Comparison of ENCODE assay signal across 23 cellular contexts in genomic region chr2:137566387-137566786, GRCh38.
"Had no signal": no experiment of that assay in that cellular context is flagged by ENCODE, and none has a peak within 500 bp of the region (broad histone marks: within the 10 kb centered on the region; RNA-seq: fewer than 3 reads in every experiment).

No MANE protein-coding gene starts in this region.

- H3K27ac ChIP-seq: coronary artery, gastrocnemius medialis, heart left ventricle, hepatocyte, neutrophil, parathyroid adenoma, right atrium auricular region, thyroid gland had no signal

- H2AFZ ChIP-seq: hepatocyte, parathyroid adenoma had no signal

- H3K4me1 ChIP-seq: gastrocnemius medialis, heart left ventricle, parathyroid adenoma, right atrium auricular region, thyroid gland had no signal

- H3K79me2 ChIP-seq: hepatocyte, parathyroid adenoma had no signal

- ATAC-seq: gastrocnemius medialis; heart left ventricle; left lobe of liver; mucosa of descending colon; natural killer cell treated with Interleukin-12 subunit alpha and Interleukin-12 subunit beta and Interleukin-15 and Interleukin-18, amount 100 ng/mL, for 72 hours; sciatic nerve; stimulated activated naive CD8-positive, alpha-beta T cell treated with anti-CD3 and anti-CD28 coated beads, Interleukin-15, amount 100 ng/mL, for 72 hours had no signal

- H3K9me3 ChIP-seq: gastrocnemius medialis, mucosa of descending colon, neutrophil, right atrium auricular region, thyroid gland had no signal

- H3K4me2 ChIP-seq: hepatocyte, smooth muscle cell had no signal

- DNase-seq: dermis blood vessel endothelial cell; effector memory CD4-positive, alpha-beta T cell; gastrocnemius medialis; heart left ventricle; kidney; mucosa of descending colon; naive B cell; stimulated activated CD4-positive, alpha-beta T cell treated with anti-CD3 and anti-CD28 coated beads, Interleukin-12 subunit alpha, Interleukin-12 subunit beta, amount 100 ng/mL, for 4 hours; stimulated activated CD4-positive, alpha-beta T cell treated with anti-CD3 and anti-CD28 coated beads, Interleukin-1b, Interleukin-23, amount 100 ng/mL, for 48 hours; stimulated activated CD4-positive, alpha-beta T cell treated with anti-CD3 and anti-CD28 coated beads, Interleukin-4, amount 100 ng/mL, for 1 hour; stimulated activated CD8-positive, alpha-beta memory T cell treated with anti-CD3 and anti-CD28 coated beads, Interleukin-4, amount 100 ng/mL, for 48 hours; stimulated activated naive CD4-positive, alpha-beta T cell; stimulated activated naive CD8-positive, alpha-beta T cell treated with anti-CD3 and anti-CD28 coated beads, Interleukin-15, amount 100 ng/mL, for 72 hours; thyroid gland had no signal

- H3K27me3 ChIP-seq: gastrocnemius medialis, heart left ventricle, hepatocyte, neutrophil, right atrium auricular region, thyroid gland had no signal

- H3K9ac ChIP-seq: parathyroid adenoma had no signal

- H3K36me3 ChIP-seq: gastrocnemius medialis, heart left ventricle, neutrophil, right atrium auricular region, thyroid gland had no signal

- H3K4me3 ChIP-seq: coronary artery, gastrocnemius medialis, heart left ventricle, hepatocyte, mucosa of descending colon, right atrium auricular region, smooth muscle cell, thyroid gland had no signal
